In the genomic region with DNA sequence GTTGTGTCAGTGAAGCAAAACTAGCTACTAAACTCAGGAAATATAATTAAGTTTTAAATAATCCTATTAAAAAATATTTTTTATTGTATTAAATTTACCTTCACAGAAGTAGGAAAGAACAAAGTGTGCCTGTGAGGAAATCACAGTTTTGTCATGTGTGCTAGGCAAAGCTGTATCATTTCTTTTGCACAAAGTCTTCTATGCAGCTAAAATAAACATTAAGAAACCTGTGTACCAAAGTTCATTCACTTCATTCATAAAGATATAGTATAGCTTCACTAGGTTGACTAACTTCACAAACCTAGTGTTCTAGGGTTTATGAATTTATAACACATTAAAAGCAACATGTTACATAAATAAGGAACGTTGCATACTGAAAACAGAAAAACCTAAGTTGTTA, we compare ENCODE assay signal across 17 cellular contexts.
"Had no signal": no experiment of that assay in that cellular context is flagged by ENCODE, and none has a peak within 500 bp of the region (broad histone marks: within the 10 kb centered on the region; RNA-seq: fewer than 3 reads in every experiment).

No MANE protein-coding gene starts in this region.

- DNase-seq: cerebellar nuclear complex; effector memory CD4-positive, alpha-beta T cell; heart right ventricle; naive thymus-derived CD8-positive, alpha-beta T cell; stimulated activated CD4-positive, alpha-beta T cell treated with anti-CD3 and anti-CD28 coated beads, Interleukin-2, amount 100 ng/mL, for 48 hours; stimulated activated naive CD4-positive, alpha-beta T cell treated with Interleukin-2 at 50 U/mL for 16 hours; thyroid gland had no signal

- H3K4me1 ChIP-seq: heart right ventricle, right atrium auricular region, suprapubic skin, thyroid gland had no signal

- H3K4me2 ChIP-seq: smooth muscle cell had no signal

- FAIRE-seq: endometrium, frontal cortex, keratinocyte, urothelium cell line had no signal

- ATAC-seq: esophagus mucosa; heart right ventricle; naive thymus-derived CD8-positive, alpha-beta T cell had no signal

- H3K27ac ChIP-seq: coronary artery, heart right ventricle, neutrophil, right atrium auricular region, suprapubic skin, thyroid gland had no signal

- H3K4me3 ChIP-seq: coronary artery, heart right ventricle, right atrium auricular region, smooth muscle cell, suprapubic skin, thyroid gland had no signal

- H3K27me3 ChIP-seq: heart right ventricle, neutrophil, right atrium auricular region, suprapubic skin, thyroid gland had no signal

- H3K9me3 ChIP-seq: heart right ventricle, neutrophil, right atrium auricular region, suprapubic skin, thyroid gland had no signal
